Comparison of ENCODE assay signal across 16 cellular contexts in genomic region chrX:6968231-6968630, GRCh38.
"Had no signal": no experiment of that assay in that cellular context is flagged by ENCODE, and none has a peak within 500 bp of the region (broad histone marks: within the 10 kb centered on the region; RNA-seq: fewer than 3 reads in every experiment).

No MANE protein-coding gene starts in this region.

- H3K27me3 ChIP-seq: cardiac muscle cell had no signal

- H3K4me1 ChIP-seq: psoas muscle had no signal

- H3K9me3 ChIP-seq: psoas muscle had no signal

- H3K4me1 Mint-ChIP-seq: activated naive CD8-positive, alpha-beta T cell treated with anti-CD3 and anti-CD28 coated beads, Interleukin-2, amount 10 ng/mL, durations not matched to agents 7 days and 5 days; naive thymus-derived CD4-positive, alpha-beta T cell had no signal

- H3K4me3 ChIP-seq: cardiac muscle cell, coronary artery, psoas muscle had no signal

- H3K36me3 Mint-ChIP-seq: activated CD4-positive, alpha-beta memory T cell treated with anti-CD3 and anti-CD28 coated beads for 36 hours; activated naive CD8-positive, alpha-beta T cell treated with anti-CD3 and anti-CD28 coated beads, Interleukin-2, amount 10 ng/mL, durations not matched to agents 7 days and 5 days; type B pancreatic cell had no signal

- H3K9me3 Mint-ChIP-seq: activated naive CD8-positive, alpha-beta T cell treated with anti-CD3 and anti-CD28 coated beads, Interleukin-2, amount 10 ng/mL, durations not matched to agents 7 days and 5 days had no signal

- H3K4me3 Mint-ChIP-seq: activated CD4-positive, alpha-beta memory T cell treated with anti-CD3 and anti-CD28 coated beads for 36 hours; activated naive CD8-positive, alpha-beta T cell treated with anti-CD3 and anti-CD28 coated beads, Interleukin-2, amount 10 ng/mL, durations not matched to agents 7 days and 5 days; naive thymus-derived CD4-positive, alpha-beta T cell; type B pancreatic cell had no signal

- H3K27me3 Mint-ChIP-seq: activated CD4-positive, alpha-beta memory T cell treated with anti-CD3 and anti-CD28 coated beads for 36 hours; activated naive CD8-positive, alpha-beta T cell treated with anti-CD3 and anti-CD28 coated beads, Interleukin-2, amount 10 ng/mL, durations not matched to agents 7 days and 5 days; naive thymus-derived CD4-positive, alpha-beta T cell; type B pancreatic cell had no signal

- H3K27ac Mint-ChIP-seq: activated CD4-positive, alpha-beta memory T cell treated with anti-CD3 and anti-CD28 coated beads for 36 hours; activated naive CD8-positive, alpha-beta T cell treated with anti-CD3 and anti-CD28 coated beads, Interleukin-2, amount 10 ng/mL, durations not matched to agents 7 days and 5 days; naive thymus-derived CD4-positive, alpha-beta T cell; type B pancreatic cell had no signal

- H3K36me3 ChIP-seq: cardiac muscle cell had no signal

- DNase-seq: activated CD4-positive, alpha-beta memory T cell treated with anti-CD3 and anti-CD28 coated beads for 36 hours; activated CD8-positive, alpha-beta memory T cell treated with anti-CD3 and anti-CD28 coated beads, Interleukin-2, amount 50 U/mL, for 4 hours; activated naive CD8-positive, alpha-beta T cell treated with anti-CD3 and anti-CD28 coated beads, Interleukin-2, amount 10 ng/mL, durations not matched to agents 7 days and 5 days; anterior cingulate cortex; effector CD8-positive, alpha-beta T cell; foreskin melanocyte; midbrain; naive thymus-derived CD4-positive, alpha-beta T cell; occipital lobe; psoas muscle; stimulated activated CD4-positive, alpha-beta T cell treated with anti-CD3 and anti-CD28 coated beads, Interleukin-2, amount 100 ng/mL, for 48 hours; stimulated activated naive CD4-positive, alpha-beta T cell treated with Interleukin-2 at 50 U/mL for 16 hours; T-helper 1 cell had no signal
